Comparison of ENCODE assay signal across 25 cellular contexts in the genomic region with DNA sequence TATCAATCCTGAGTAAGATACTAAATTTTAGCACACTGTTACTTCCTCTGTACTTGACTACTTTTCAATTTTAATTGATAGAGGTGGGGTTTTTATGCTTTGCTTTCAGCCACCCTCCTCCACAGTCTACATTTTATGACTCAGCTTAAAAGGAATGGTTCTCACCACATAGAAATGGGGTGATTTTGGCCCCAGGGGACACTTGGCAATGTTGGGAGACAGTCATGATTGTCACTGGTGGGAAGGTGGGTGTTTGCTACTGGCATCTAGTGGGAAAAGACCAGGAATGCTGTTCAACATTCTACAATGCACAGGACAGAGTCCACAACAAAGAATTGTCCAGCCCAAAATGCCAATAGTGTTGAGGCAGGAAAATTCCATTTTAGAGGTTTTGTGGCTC.
"Had no signal": no experiment of that assay in that cellular context is flagged by ENCODE, and none has a peak within 500 bp of the region (broad histone marks: within the 10 kb centered on the region; RNA-seq: fewer than 3 reads in every experiment).

No MANE protein-coding gene starts in this region.

- H3K4me1 Mint-ChIP-seq: memory B cell, neural progenitor cell had no signal

- FAIRE-seq: endometrium, small intestine had no signal

- H2AFZ ChIP-seq: neural progenitor cell had no signal

- H3K4me3 ChIP-seq: gastrocnemius medialis, heart right ventricle, left ventricle myocardium inferior, lower lobe of right lung, neural progenitor cell, ovary, right atrium auricular region, sigmoid colon, stomach, thoracic aorta had no signal

- H3K4me2 ChIP-seq: neural progenitor cell had no signal

- H3K9me3 Mint-ChIP-seq: memory B cell; natural killer cell treated with Interleukin-12 subunit alpha and Interleukin-12 subunit beta and Interleukin-15 and Interleukin-18, amount 100 ng/mL, for 72 hours; neural progenitor cell had no signal

- H3K9me3 ChIP-seq: gastrocnemius medialis, lower lobe of right lung, ovary, right atrium auricular region, sigmoid colon, stomach, thoracic aorta had no signal

- ATAC-seq: esophagus mucosa; gastrocnemius medialis; heart right ventricle; left cardiac atrium; lower lobe of right lung; natural killer cell treated with Interleukin-12 subunit alpha and Interleukin-12 subunit beta and Interleukin-15 and Interleukin-18, amount 100 ng/mL, for 72 hours had no signal

- DNase-seq: effector memory CD4-positive, alpha-beta T cell; gastrocnemius medialis; heart right ventricle; hypothalamus; kidney; left cardiac atrium; left ventricle myocardium inferior; lower lobe of right lung; midbrain; nucleus accumbens; ovary; sigmoid colon; small intestine; stimulated activated CD4-positive, alpha-beta T cell treated with anti-CD3 and anti-CD28 coated beads, Interleukin-12 subunit alpha, Interleukin-12 subunit beta, amount 100 ng/mL, for 4 hours; stimulated activated naive CD4-positive, alpha-beta T cell; stomach; substantia nigra; trophoblast cell had no signal

- H3K27ac ChIP-seq: gastrocnemius medialis, heart right ventricle, left ventricle myocardium inferior, lower lobe of right lung, neural progenitor cell, ovary, right atrium auricular region, sigmoid colon, stomach, thoracic aorta had no signal

- H3K27me3 Mint-ChIP-seq: memory B cell had no signal

- H3K36me3 Mint-ChIP-seq: memory B cell; natural killer cell treated with Interleukin-12 subunit alpha and Interleukin-12 subunit beta and Interleukin-15 and Interleukin-18, amount 100 ng/mL, for 72 hours; neural progenitor cell had no signal

- H3K4me1 ChIP-seq: gastrocnemius medialis, heart right ventricle, left ventricle myocardium inferior, lower lobe of right lung, neural progenitor cell, right atrium auricular region, sigmoid colon had no signal

- H3K36me3 ChIP-seq: gastrocnemius medialis, heart right ventricle, left ventricle myocardium inferior, lower lobe of right lung, neural progenitor cell, ovary, right atrium auricular region, sigmoid colon, stomach, thoracic aorta had no signal

- H3K27me3 ChIP-seq: gastrocnemius medialis, heart right ventricle, neural progenitor cell, ovary, right atrium auricular region, sigmoid colon, stomach had no signal

- H3K4me3 Mint-ChIP-seq: memory B cell; natural killer cell treated with Interleukin-12 subunit alpha and Interleukin-12 subunit beta and Interleukin-15 and Interleukin-18, amount 100 ng/mL, for 72 hours; neural progenitor cell had no signal

- H3K27ac Mint-ChIP-seq: memory B cell; natural killer cell treated with Interleukin-12 subunit alpha and Interleukin-12 subunit beta and Interleukin-15 and Interleukin-18, amount 100 ng/mL, for 72 hours; neural progenitor cell had no signal

- H3K9ac ChIP-seq: neural progenitor cell had no signal
